Comparison of ENCODE assay signal across 26 cellular contexts in genomic region chr3:101252307-101252706, GRCh38.
"Had no signal": no experiment of that assay in that cellular context is flagged by ENCODE, and none has a peak within 500 bp of the region (broad histone marks: within the 10 kb centered on the region; RNA-seq: fewer than 3 reads in every experiment).

No MANE protein-coding gene starts in this region.

- H3K27me3 ChIP-seq: esophagus squamous epithelium, gastroesophageal sphincter, pancreas, spleen, transverse colon had no signal

- H3K4me1 Mint-ChIP-seq: central memory CD8-positive, alpha-beta T cell; naive thymus-derived CD8-positive, alpha-beta T cell had no signal

- DNase-seq: cortex of kidney; dorsolateral prefrontal cortex; effector memory CD4-positive, alpha-beta T cell; esophagus squamous epithelium; foreskin fibroblast; glutamatergic neuron; kidney; left cardiac atrium; left ventricle myocardium superior; mucosa of descending colon; naive thymus-derived CD8-positive, alpha-beta T cell; nucleus accumbens; pancreas; retina; spleen; stimulated activated CD4-positive, alpha-beta T cell treated with anti-CD3 and anti-CD28 coated beads, Interleukin-15, amount 100 ng/mL, for 24 hours; stimulated activated CD4-positive, alpha-beta T cell treated with anti-CD3 and anti-CD28 coated beads, Interleukin-1b, Interleukin-23, amount 100 ng/mL, for 48 hours; stimulated activated CD4-positive, alpha-beta T cell treated with anti-CD3 and anti-CD28 coated beads, Interleukin-4, amount 100 ng/mL, for 24 hours; transverse colon had no signal

- ATAC-seq: gastroesophageal sphincter; left cardiac atrium; left ventricle myocardium superior; mucosa of descending colon; naive thymus-derived CD8-positive, alpha-beta T cell; sciatic nerve; stimulated activated memory B cell treated with anti-CD40 and anti-IgM and Interleukin-4, amounts not matched to agents 10 μg/mL and 1 μg/mL and 100 μg/mL, for 72 hours had no signal

- H3K9me3 Mint-ChIP-seq: central memory CD8-positive, alpha-beta T cell; stimulated activated memory B cell treated with anti-CD40 and anti-IgM and Interleukin-4, amounts not matched to agents 10 μg/mL and 1 μg/mL and 100 μg/mL, for 72 hours; stimulated activated naive CD8-positive, alpha-beta T cell treated with anti-CD3 and anti-CD28 coated beads, Interleukin-15, Interleukin-2, amounts not matched to agents 100 ng/mL and 50 ng/mL, for 24 hours had no signal

- H3K27me3 Mint-ChIP-seq: central memory CD8-positive, alpha-beta T cell; naive thymus-derived CD8-positive, alpha-beta T cell; stimulated activated memory B cell treated with anti-CD40 and anti-IgM and Interleukin-4, amounts not matched to agents 10 μg/mL and 1 μg/mL and 100 μg/mL, for 72 hours; stimulated activated naive CD8-positive, alpha-beta T cell treated with anti-CD3 and anti-CD28 coated beads, Interleukin-15, Interleukin-2, amounts not matched to agents 100 ng/mL and 50 ng/mL, for 24 hours had no signal

- H3K9me3 ChIP-seq: esophagus squamous epithelium, gastroesophageal sphincter, mucosa of descending colon, pancreas, prostate gland, spleen, transverse colon had no signal

- H3K4me3 ChIP-seq: dorsolateral prefrontal cortex, esophagus squamous epithelium, gastroesophageal sphincter, mucosa of descending colon, pancreas, prostate gland, spleen, transverse colon had no signal

- H3K4me1 ChIP-seq: esophagus squamous epithelium, gastroesophageal sphincter, pancreas, prostate gland, transverse colon had no signal

- H3K27ac ChIP-seq: dorsolateral prefrontal cortex, esophagus squamous epithelium, gastroesophageal sphincter, pancreas, prostate gland, spleen, transverse colon had no signal

- H3K36me3 ChIP-seq: esophagus squamous epithelium, gastroesophageal sphincter, pancreas, prostate gland, transverse colon had no signal

- H3K4me3 Mint-ChIP-seq: central memory CD8-positive, alpha-beta T cell; naive thymus-derived CD8-positive, alpha-beta T cell; neural crest cell; stimulated activated memory B cell treated with anti-CD40 and anti-IgM and Interleukin-4, amounts not matched to agents 10 μg/mL and 1 μg/mL and 100 μg/mL, for 72 hours; stimulated activated naive CD8-positive, alpha-beta T cell treated with anti-CD3 and anti-CD28 coated beads, Interleukin-15, Interleukin-2, amounts not matched to agents 100 ng/mL and 50 ng/mL, for 24 hours had no signal

- H3K27ac Mint-ChIP-seq: naive thymus-derived CD8-positive, alpha-beta T cell; stimulated activated memory B cell treated with anti-CD40 and anti-IgM and Interleukin-4, amounts not matched to agents 10 μg/mL and 1 μg/mL and 100 μg/mL, for 72 hours; stimulated activated naive CD8-positive, alpha-beta T cell treated with anti-CD3 and anti-CD28 coated beads, Interleukin-15, Interleukin-2, amounts not matched to agents 100 ng/mL and 50 ng/mL, for 24 hours had no signal
